Comparison of ENCODE assay signal across 16 cellular contexts in the genomic region with DNA sequence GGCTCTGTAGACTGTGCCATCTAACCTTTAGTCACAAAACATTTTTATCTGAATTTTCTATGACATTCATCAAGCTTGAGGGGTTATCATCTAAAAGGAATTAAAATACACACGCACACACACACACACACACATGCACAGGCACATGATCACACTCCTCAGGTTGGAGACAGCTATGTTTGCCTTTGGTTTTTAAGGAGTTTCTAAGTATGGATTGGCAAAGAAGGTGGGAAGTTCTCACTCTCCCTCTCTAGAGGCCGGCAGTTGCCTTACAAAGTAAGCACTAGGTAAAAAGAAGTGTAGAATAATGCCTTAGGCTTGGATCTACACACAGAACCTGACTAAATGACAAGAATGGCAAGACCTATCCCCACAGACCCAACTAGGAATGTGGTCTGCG.
DNase-seq lines count a peak whose midpoint lies in the region; ATAC-seq, FAIRE-seq and TF ChIP-seq lines count a peak whose summit lies in the region.
"Had no signal": no experiment of that assay in that cellular context is flagged by ENCODE, and none has a peak within 500 bp of the region (broad histone marks: within the 10 kb centered on the region; RNA-seq: fewer than 3 reads in every experiment).

No MANE protein-coding gene starts in this region.

- peak overlapping the region; percentile 98 for H2BK20ac ChIP-seq in IMR-90 (ENCODE audit: low read depth, low read length)

- H3K14ac ChIP-seq in IMR-90 (replicated peaks; ENCODE audit: low read depth, low read length) (peak overlapping the region; percentile 95), mesenchymal stem cell (ENCODE audit: low read length in 2 of 2) (no peak overlapping the region)

- intact Hi-C loops in IMR-90 (cut with micrococcal nuclease) (loop anchor here (5.0 kb wide), 2 partner anchors 250 to 430 kb away; a partner anchor contains a TSS), left colon (cut with DNase I, micrococcal nuclease) (no loop called here)

- dilution Hi-C loops in IMR-90 (cut with HindIII; ENCODE audit: low sequenced_read_pairs, unreplicated experiment) = no loop called here

- in situ Hi-C loops in IMR-90 (cut with MboI; ENCODE audit: low sequenced_read_pairs) = no loop called here

- DNase-seq in IMR-90 (no peak), mesenchymal stem cell (no peak), C1 segment of cervical spinal cord (lab: John Stamatoyannopoulos, UW) (no peak), frontal cortex (ENCODE audit: low spot score in 2 of 2) (no peak), left colon (no peak)
- DNase-seq in central memory CD8-positive, alpha-beta T cell (ENCODE audit: low spot score in 2 of 2) = no peak
- no peak for DNase-seq in stimulated activated naive B cell treated with anti-CD40 and anti-IgM and Interleukin-4, amounts not matched to agents 10 μg/mL and 1 μg/mL and 100 μg/mL, for 72 hours
- DNase-seq: DMS 273 treated with DMSO at 0.1 percent for 48 hours, H7, Karpas-422, NCI-H1417, NCI-H2029, NCI-H510A, SHP77 treated with DMSO at 0.1 percent for 48 hours had no signal

- H3K4ac ChIP-seq in IMR-90 (ENCODE audit: low read depth, low read length) (peak overlapping the region; percentile 97), mesenchymal stem cell (ENCODE audit: low read depth in 1 of 2, low read length in 2 of 2) (no peak overlapping the region)

- H3K4me2 ChIP-seq in IMR-90 (ENCODE audit: low read depth, low read length) (no peak overlapping the region), mesenchymal stem cell (ENCODE audit: low read length, poor library complexity, severe bottlenecking) (no peak overlapping the region)

- H2AFZ ChIP-seq in IMR-90 (replicated peaks; ENCODE audit: low read length, poor library complexity) (peak overlapping the region; percentile 1), mesenchymal stem cell (ENCODE audit: low read depth, low read length) (no peak overlapping the region)

- H3K36me3 Mint-ChIP-seq in central memory CD8-positive, alpha-beta T cell (ENCODE audit: insufficient read depth) = no peaks in the 10 kb centered on the region
- H3K36me3 Mint-ChIP-seq in stimulated activated naive B cell treated with anti-CD40 and anti-IgM and Interleukin-4, amounts not matched to agents 10 μg/mL and 1 μg/mL and 100 μg/mL, for 72 hours = peaks cover 18 to 27% of the 10 kb centered on the region in 2 donors

- no peaks in the 10 kb centered on the region for H4K20me1 ChIP-seq in IMR-90 (ENCODE audit: insufficient read depth, low read length)

- WGBS in IMR-90 (ENCODE audit: extremely low coverage in 2 of 2, insufficient read length in 1 of 2), 2 experiments = no CpG with 5 or more reads among the region's 3 CpGs
- 100% methylated on average over 1 of the region's 3 CpGs for WGBS in mesenchymal stem cell

- H3K9me3 ChIP-seq in IMR-90 (ENCODE audit: control insufficient read depth, insufficient read depth, low read length) (no peaks in the 10 kb centered on the region), mesenchymal stem cell (ENCODE audit: control insufficient read depth, low read length) (no peaks in the 10 kb centered on the region)

- H4K5ac ChIP-seq in IMR-90 (ENCODE audit: low read depth, low read length) = peak overlapping the region; percentile 76; the same call in 1 of the 2 replicates

- TF ChIP-seq CTCF in IMR-90 (conservative IDR thresholded peaks at IDR 0.05; ENCODE audit: low read depth, low read length) = no peak

- H3K4me1 ChIP-seq in IMR-90 (ENCODE audit: control insufficient read depth, insufficient read depth, low read length) (peaks cover 20% of the 10 kb centered on the region; the same call in 1 of the 2 replicates), mesenchymal stem cell (ENCODE audit: control insufficient read depth, insufficient read depth, low read depth, low read length) (peaks cover 6% of the 10 kb centered on the region)

- H2BK5ac ChIP-seq in IMR-90 (ENCODE audit: low read depth, low read length, poor library complexity, severe bottlenecking) (peak overlapping the region; percentile 100), mesenchymal stem cell (ENCODE audit: low read depth, low read length, poor library complexity, severe bottlenecking) (no peak overlapping the region)

- TF ChIP-seq POLR2A in IMR-90 (IDR thresholded peaks at IDR 0.05; ENCODE audit: low read depth, low read length) = no peak

- CTCF ChIA-PET in IMR-90 (lab: Yijun Ruan, JAX) = no interaction called here

- H2BK12ac ChIP-seq in mesenchymal stem cell (ENCODE audit: low read length in 2 of 2) = peak overlapping the region in 1 of 2 experiments; percentile 6

- H2AK5ac ChIP-seq in IMR-90 (ENCODE audit: low read depth, low read length) (peak overlapping the region; percentile 91), mesenchymal stem cell (ENCODE audit: low read length, severe bottlenecking) (peak overlapping the region; percentile 81)

- H2BK15ac ChIP-seq in IMR-90 (ENCODE audit: low read depth, low read length) = peak overlapping the region; percentile 71
- H2BK15ac ChIP-seq in mesenchymal stem cell (ENCODE audit: low read depth, poor library complexity, severe bottlenecking) = peak overlapping the region; percentile 28

- no peak for ATAC-seq in IMR-90 (ENCODE audit: low read depth)
- no peak for ATAC-seq in central memory CD8-positive, alpha-beta T cell (replicated peaks; ENCODE audit: extremely low read depth, poor library complexity, severe bottlenecking)
- ATAC-seq in stimulated activated naive B cell treated with anti-CD40 and anti-IgM and Interleukin-4, amounts not matched to agents 10 μg/mL and 1 μg/mL and 100 μg/mL, for 72 hours (replicated peaks) = peak in 1 of 2 donors; percentile 57
- ATAC-seq in left colon = no peak
- ATAC-seq: HepG2 had no signal

- H3K4me3 Mint-ChIP-seq in central memory CD8-positive, alpha-beta T cell = no peak overlapping the region
- H3K4me3 Mint-ChIP-seq in stimulated activated naive B cell treated with anti-CD40 and anti-IgM and Interleukin-4, amounts not matched to agents 10 μg/mL and 1 μg/mL and 100 μg/mL, for 72 hours = no peak overlapping the region
- H3K4me3 Mint-ChIP-seq: B cell had no signal

- peak overlapping the region; percentile 0 for H2AK9ac ChIP-seq in IMR-90 (replicated peaks; ENCODE audit: low read depth, low read length, poor library complexity)

- H3K27me3 Mint-ChIP-seq in central memory CD8-positive, alpha-beta T cell = no peaks in the 10 kb centered on the region
- no peaks in the 10 kb centered on the region for H3K27me3 Mint-ChIP-seq in stimulated activated naive B cell treated with anti-CD40 and anti-IgM and Interleukin-4, amounts not matched to agents 10 μg/mL and 1 μg/mL and 100 μg/mL, for 72 hours
- H3K27me3 Mint-ChIP-seq: B cell had no signal

- FAIRE-seq in frontal cortex (lab: Jason Lieb, UNC) = no peak
- FAIRE-seq: HepG2 had no signal

- peak overlapping the region; percentile 95 to 99 for H4K8ac ChIP-seq in IMR-90 (ENCODE audit: low read depth in 2 of 2, low read length in 2 of 2)
- peak overlapping the region; percentile 88 for H4K8ac ChIP-seq in mesenchymal stem cell (ENCODE audit: low read length)

- H3K9me3 Mint-ChIP-seq in central memory CD8-positive, alpha-beta T cell = no peaks in the 10 kb centered on the region
- H3K9me3 Mint-ChIP-seq in stimulated activated naive B cell treated with anti-CD40 and anti-IgM and Interleukin-4, amounts not matched to agents 10 μg/mL and 1 μg/mL and 100 μg/mL, for 72 hours = peaks cover 4 to 7% of the 10 kb centered on the region in 2 donors

- POLR2A ChIA-PET in IMR-90 (lab: Charles Lee; ENCODE audit: unreplicated experiment) = no interaction called here

- BruUV-seq in IMR-90 (replicated peaks; lab: Mats Ljungman, UMichigan) = no TSS peak

- H3K79me1 ChIP-seq in IMR-90 (ENCODE audit: low read depth in 1 of 2, low read length in 2 of 2) (peaks cover 4 to 5% of the 10 kb centered on the region in 2 experiments; a peak in 2 of 4 replicates), mesenchymal stem cell (replicated peaks; ENCODE audit: low read length, poor library complexity, severe bottlenecking) (no peaks in the 10 kb centered on the region)

- peak overlapping the region; percentile 92 for H3K23ac ChIP-seq in IMR-90 (ENCODE audit: low read depth, low read length)
- no peak overlapping the region for H3K23ac ChIP-seq in mesenchymal stem cell (ENCODE audit: low read length in 2 of 2)

- H3K9ac ChIP-seq in IMR-90 (ENCODE audit: low read depth, low read length) = no peak overlapping the region
- no peak overlapping the region for H3K9ac ChIP-seq in mesenchymal stem cell (ENCODE audit: low read length)

- H3K27me3 ChIP-seq in IMR-90 (ENCODE audit: control insufficient read depth, insufficient read depth, low read length) (no peaks in the 10 kb centered on the region), mesenchymal stem cell (ENCODE audit: control insufficient read depth in 1 of 2, insufficient read depth in 1 of 2, low read length in 2 of 2) (no peaks in the 10 kb centered on the region)

- H3K9me1 ChIP-seq in IMR-90 (ENCODE audit: insufficient read depth, low read length) = peaks cover 6% of the 10 kb centered on the region

- H4K91ac ChIP-seq in IMR-90 (ENCODE audit: insufficient read depth, low read depth, low read length) (peak overlapping the region; percentile 96), mesenchymal stem cell (ENCODE audit: low read length) (no peak overlapping the region)

- H3K27ac Mint-ChIP-seq in central memory CD8-positive, alpha-beta T cell (ENCODE audit: low read depth) = peak overlapping the region; percentile 42
- H3K27ac Mint-ChIP-seq in stimulated activated naive B cell treated with anti-CD40 and anti-IgM and Interleukin-4, amounts not matched to agents 10 μg/mL and 1 μg/mL and 100 μg/mL, for 72 hours = peak overlapping the region; percentile 75
- H3K27ac Mint-ChIP-seq: B cell had no signal

- no peak for TF ChIP-seq RAD21 in IMR-90 (IDR thresholded peaks at IDR 0.05; ENCODE audit: low read length)

- no peaks in the 10 kb centered on the region for H3K4me1 Mint-ChIP-seq in central memory CD8-positive, alpha-beta T cell
- H3K4me1 Mint-ChIP-seq in stimulated activated naive B cell treated with anti-CD40 and anti-IgM and Interleukin-4, amounts not matched to agents 10 μg/mL and 1 μg/mL and 100 μg/mL, for 72 hours = peaks cover 16 to 34% of the 10 kb centered on the region in 2 donors
- H3K4me1 Mint-ChIP-seq: B cell had no signal

- H3K4me3 ChIP-seq in IMR-90 (ENCODE audit: insufficient read depth, low read depth, low read length) = no peak overlapping the region
- H3K4me3 ChIP-seq in mesenchymal stem cell (ENCODE audit: insufficient read depth in 1 of 2, low read depth in 1 of 2, low read length in 2 of 2) = no peak overlapping the region

- H3K27ac ChIP-seq in IMR-90 (ENCODE audit: insufficient read depth, low read length) (peak overlapping the region; percentile 49), mesenchymal stem cell (ENCODE audit: low read length, poor library complexity, severe bottlenecking) (peak overlapping the region; percentile 48)

- peak overlapping the region; percentile 35 for H3K56ac ChIP-seq in IMR-90 (ENCODE audit: extremely low read depth, insufficient read depth, low read length)

- no peaks in the 10 kb centered on the region for H3K36me3 ChIP-seq in IMR-90 (ENCODE audit: control insufficient read depth, insufficient read depth, low read length)
- H3K36me3 ChIP-seq in mesenchymal stem cell (ENCODE audit: control insufficient read depth in 1 of 2, insufficient read depth in 2 of 2, low read depth in 1 of 2, low read length in 2 of 2) = no peaks in the 10 kb centered on the region

- H2BK120ac ChIP-seq in IMR-90 (ENCODE audit: low read depth, low read length) (peak overlapping the region; percentile 98), mesenchymal stem cell (ENCODE audit: low read depth, low read length) (no peak overlapping the region)

- H3K18ac ChIP-seq in IMR-90 (ENCODE audit: low read depth, low read length) (peak overlapping the region; percentile 87), mesenchymal stem cell (ENCODE audit: low read depth in 1 of 2, low read length in 2 of 2) (no peak overlapping the region)
